ENCODE assay signal across 16 cellular contexts in genomic region chrX:119500061-119500800, GRCh38. TPM values are rescaled to one million over a fixed set of nuclear protein-coding genes. Genes with fewer than 3 reads are reported as not detected.
A peak's percentile ranks its signal among the peaks of the same experiment; 100 is the strongest.
DNase-seq lines count a peak whose midpoint lies in the region; ATAC-seq, FAIRE-seq and TF ChIP-seq lines count a peak whose summit lies in the region.
"Had no signal": no experiment of that assay in that cellular context is flagged by ENCODE, and none has a peak within 500 bp of the region (broad histone marks: within the 10 kb centered on the region; RNA-seq: fewer than 3 reads in every experiment).

No MANE protein-coding gene starts in this region.

- H3K27me3 ChIP-seq in bronchial epithelial cell (ENCODE audit: control insufficient read depth, insufficient read depth, low read length) (no peaks in the 10 kb centered on the region), mucosa of rectum (ENCODE audit: control insufficient read depth in 2 of 2, insufficient read depth in 2 of 2, low read length in 2 of 2) (no peaks in the 10 kb centered on the region), transverse colon (no peaks in the 10 kb centered on the region)
- H3K27me3 ChIP-seq: MG63 had no signal

- H3K36me3 ChIP-seq in HEK293 (ENCODE audit: control insufficient read depth in 2 of 2, insufficient read depth in 1 of 2, low read length in 2 of 2) = no peaks in the 10 kb centered on the region
- H3K36me3 ChIP-seq in bronchial epithelial cell (ENCODE audit: control insufficient read depth, insufficient read depth, low read length) = no peaks in the 10 kb centered on the region
- no peaks in the 10 kb centered on the region for H3K36me3 ChIP-seq in mucosa of rectum (ENCODE audit: control insufficient read depth in 2 of 2, insufficient read depth in 2 of 2, low read length in 2 of 2)
- H3K36me3 ChIP-seq in transverse colon = no peaks in the 10 kb centered on the region
- H3K36me3 ChIP-seq: MG63 had no signal

- DNase-seq in bronchial epithelial cell (ENCODE audit: low read depth) = no peak
- DNase-seq in transverse colon = no peak
- no peak for DNase-seq in midbrain (lab: John Stamatoyannopoulos, UW)
- DNase-seq: ACHN; CD4-positive, alpha-beta memory T cell; MG63; NCI-H1092; NCI-H524; SHP77 treated with DMSO at 0.1 percent for 48 hours had no signal

- peak; percentile 68 for FAIRE-seq in bronchial epithelial cell (lab: Jason Lieb, UNC)
- FAIRE-seq: HepG2, RCC 7860 had no signal

- H3K9me3 ChIP-seq in HEK293 (ENCODE audit: control insufficient read depth, insufficient read depth, low read depth, low read length) (no peaks in the 10 kb centered on the region), mucosa of rectum (ENCODE audit: control insufficient read depth in 2 of 2, low read length in 2 of 2) (no peaks in the 10 kb centered on the region), transverse colon (no peaks in the 10 kb centered on the region)
- H3K9me3 ChIP-seq: MG63 had no signal

- no peak overlapping the region for H3K9ac ChIP-seq in mucosa of rectum (ENCODE audit: low read depth in 1 of 2, low read length in 2 of 2)

- no peaks in the 10 kb centered on the region for H3K4me1 ChIP-seq in HEK293 (ENCODE audit: control insufficient read depth, insufficient read depth, low read length)
- H3K4me1 ChIP-seq in mucosa of rectum (ENCODE audit: control insufficient read depth in 2 of 2, insufficient read depth in 2 of 2, low read length in 2 of 2) = peaks cover 12 to 44% of the 10 kb centered on the region in 2 donors
- peaks cover 0 to 43% (median 13%) of the 10 kb centered on the region in 4 donors for H3K4me1 ChIP-seq in transverse colon

- ATAC-seq in HG03571 (IDR thresholded peaks at IDR 0.05; ENCODE audit: unreplicated experiment) (no peak), HG02623 (IDR thresholded peaks at IDR 0.05; ENCODE audit: unreplicated experiment) (no peak)
- ATAC-seq: HepG2, SK-N-SH treated with all-trans-retinoic acid at 6 μM for 48 hours had no signal

- H3K27ac ChIP-seq in HEK293 (ENCODE audit: extremely low read depth, low read depth, low read length) (no peak overlapping the region), mucosa of rectum (ENCODE audit: low read depth in 2 of 2, low read length in 2 of 2) (peak overlapping the region; percentile 94 to 95), transverse colon (peak overlapping the region; percentile 73 to 85 (median 83))

- no peak for TF ChIP-seq EP300 in transverse colon (IDR thresholded peaks at IDR 0.05; ENCODE audit: low read depth)

- POLR2A ChIA-PET in HEK293 (lab: Yijun Ruan, JAX) = no interaction called here

- TF ChIP-seq POLR2A in transverse colon (IDR thresholded peaks at IDR 0.05) = no peak

- WGBS in transverse colon (ENCODE audit: low coverage in 1 of 2), 2 donors = 85% methylated on average over 13 of the region's 13 CpGs; no CpG with 5 or more reads in 1 of the 2 donors

- in situ Hi-C loops in transverse colon (cut with MboI; ENCODE audit: low pct_ligation_motif_present in 1 of 4, low pct_unique_long_range_greater_than_20kb in 1 of 4, low sequenced_read_pairs in 3 of 4) = loop anchor here in 1 of 4 donors (25.0 kb wide), 1 partner anchor 237 kb away; no protein-coding TSS in a partner anchor

- H3K4me3 ChIP-seq in HEK293 (ENCODE audit: low read depth, low read length) (no peak overlapping the region), bronchial epithelial cell (ENCODE audit: low read depth, low read length) (no peak overlapping the region), mucosa of rectum (ENCODE audit: low read length in 2 of 2) (no peak overlapping the region), transverse colon (no peak overlapping the region)
- H3K4me3 ChIP-seq: MG63 had no signal

- intact Hi-C loops in transverse colon (cut with DNase I; ENCODE audit: low total_unique reads) = no loop called here

- TF ChIP-seq CTCF in HEK293 (tag by site-specific recombination; IDR thresholded peaks at IDR 0.05) (no peak), bronchial epithelial cell (IDR thresholded peaks at IDR 0.05; ENCODE audit: insufficient read depth, low read length, severe bottlenecking) (no peak), transverse colon (IDR thresholded peaks at IDR 0.05) (no peak)

- CTCF ChIA-PET in HEK293 (lab: Yijun Ruan, JAX) = interaction anchor here (0.6 to 1.0 kb wide), 5 partner anchors 12 to 952 kb away, joined by 3 to 4 read pairs (median 3); no protein-coding TSS in a partner anchor

TF ChIP-seq in HEK293, 187 proteins besides CTCF, POLR2A, EP300 and RAD21:
- TF ChIP-seq ZNF114 (tag by site-specific recombination; IDR thresholded peaks at IDR 0.05) (no peak), TSHZ1 (tag by site-specific recombination; IDR thresholded peaks at IDR 0.05; ENCODE audit: borderline replicate concordance) (no peak), HOXC10 (CRISPR knock-in tag; IDR thresholded peaks at IDR 0.05) (no peak), BCL6B (tag by site-specific recombination; IDR thresholded peaks at IDR 0.05) (no peak), ZNF121 (tag by site-specific recombination; IDR thresholded peaks at IDR 0.05) (peak; percentile 90), ZNF211 (tag by site-specific recombination; IDR thresholded peaks at IDR 0.05; ENCODE audit: low read depth) (no peak), ZNF239 (tag by site-specific recombination; IDR thresholded peaks at IDR 0.05) (no peak), ZNF501 (tag by site-specific recombination; IDR thresholded peaks at IDR 0.05) (no peak)

RNA-seq across cellular contexts. Expression of gene SLC25A5, which starts 32.0 kb away (rescaled TPM):
- 486 and 551 TPM in 2 replicates for total RNA-seq in bronchial epithelial cell
- total RNA-seq in transverse colon = 1,000 to 10,000 TPM in 1 of 4 donors, 100 to 1,000 TPM in 3; 319 to 1,302 (median 724) TPM
